In the genomic region with DNA sequence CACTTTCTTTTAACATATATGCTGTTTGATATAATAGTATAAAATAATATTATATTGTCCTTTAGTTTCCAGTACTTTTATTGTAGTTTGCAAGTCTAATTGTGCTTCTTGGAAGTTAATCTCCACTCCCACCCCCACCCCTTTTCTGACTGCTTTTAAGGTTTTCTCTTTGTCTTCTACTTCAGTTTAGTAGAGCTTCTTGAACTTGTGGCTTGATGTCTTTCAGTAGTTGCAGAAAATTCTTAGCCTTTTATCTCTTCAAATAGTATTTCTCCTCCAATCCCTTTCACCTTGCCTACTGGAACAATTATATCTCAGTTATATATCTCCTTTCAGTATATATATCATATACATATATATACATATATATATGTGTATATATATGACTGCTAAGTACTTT, we compare ENCODE assay signal across 28 cellular contexts.
"Had no signal": no experiment of that assay in that cellular context is flagged by ENCODE, and none has a peak within 500 bp of the region (broad histone marks: within the 10 kb centered on the region; RNA-seq: fewer than 3 reads in every experiment).

No MANE protein-coding gene starts in this region.

- H3K4me1 ChIP-seq: adrenal gland, ascending aorta, body of pancreas, breast epithelium had no signal

- H3K27ac ChIP-seq: adrenal gland, ascending aorta, body of pancreas, brain microvascular endothelial cell, breast epithelium, cardiac muscle cell had no signal

- H3K9me3 ChIP-seq: adrenal gland, body of pancreas, breast epithelium had no signal

- DNase-seq: activated effector memory CD4-positive, alpha-beta T cell treated with anti-CD3 and anti-CD28 coated beads, Interleukin-2, amount 50 U/mL, for 16 hours; activated effector memory CD4-positive, alpha-beta T cell treated with Interleukin-2 at 50 U/mL for 16 hours; activated gamma-delta T cell; activated gamma-delta T cell treated with Interleukin-2 at 50 U/mL for 16 hours; activated naive CD4-positive, alpha-beta T cell; activated naive CD4-positive, alpha-beta T cell treated with anti-CD3 and anti-CD28 coated beads for 36 hours; activated naive CD4-positive, alpha-beta T cell treated with anti-CD3 and anti-CD28 coated beads, Interleukin-2, amount 10 ng/mL, durations not matched to agents 7 days and 5 days; activated naive CD4-positive, alpha-beta T cell treated with anti-CD3 and anti-CD28 coated beads, Interleukin-2, amount 50 U/mL, for 16 hours; activated naive CD4-positive, alpha-beta T cell treated with Interleukin-2 at 50 U/mL for 16 hours; activated naive CD8-positive, alpha-beta T cell treated with anti-CD3 and anti-CD28 coated beads for 36 hours; activated naive CD8-positive, alpha-beta T cell treated with anti-CD3 and anti-CD28 coated beads, Interleukin-2, amount 10 ng/mL, durations not matched to agents 7 days and 5 days; activated naive CD8-positive, alpha-beta T cell treated with anti-CD3 and anti-CD28 coated beads, Interleukin-2, amount 50 U/mL, for 24 hours; activated T-cell treated with anti-CD3 and anti-CD28 coated beads, Interleukin-2, amount 50 U/mL, for 4 hours; activated T-cell treated with anti-CD3 and anti-CD28 coated beads, Interleukin-2, amount 50 U/mL, for 48 hours; activated T-cell treated with anti-CD3 and anti-CD28 coated beads, Interleukin-2, amount 50 U/mL, for 72 hours; adrenal gland; amniotic stem cell; amygdala; anterior cingulate cortex; aorta; body of pancreas; brain microvascular endothelial cell; caudate nucleus; central memory CD4-positive, alpha-beta T cell; cerebellar nuclear complex had no signal

- H3K36me3 ChIP-seq: adrenal gland, ascending aorta, brain microvascular endothelial cell, breast epithelium, cardiac muscle cell had no signal

- H3K4me3 ChIP-seq: adrenal gland, ascending aorta, body of pancreas, breast epithelium, cardiac muscle cell had no signal

- H3K27me3 ChIP-seq: adrenal gland, ascending aorta, body of pancreas, brain microvascular endothelial cell, breast epithelium, cardiac muscle cell had no signal
